ENCODE assay signal across 21 cellular contexts in the genomic region with DNA sequence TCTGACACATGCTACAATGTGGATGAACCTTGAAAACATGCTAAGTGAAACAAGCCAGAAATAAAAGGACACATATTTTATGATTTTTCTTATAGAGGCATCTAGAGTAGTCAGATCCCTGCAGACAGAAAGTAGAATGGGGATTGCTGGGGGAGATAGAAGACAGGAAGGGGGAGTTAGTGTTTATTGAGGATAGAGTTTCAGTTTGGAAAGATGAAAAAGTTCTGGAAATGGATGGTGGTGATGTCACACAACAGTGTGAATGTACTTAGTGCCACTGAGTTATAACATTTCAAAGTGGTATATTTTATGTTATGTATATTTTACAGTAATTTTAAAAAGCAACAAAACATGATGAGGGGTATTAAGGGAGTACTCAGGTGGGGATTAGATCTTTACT. TPM values are rescaled to one million over a fixed set of nuclear protein-coding genes. Genes with fewer than 3 reads are reported as not detected.
A peak's percentile ranks its signal among the peaks of the same experiment; 100 is the strongest.
DNase-seq lines count a peak whose midpoint lies in the region; ATAC-seq and TF ChIP-seq lines count a peak whose summit lies in the region.
"Had no signal": no experiment of that assay in that cellular context is flagged by ENCODE, and none has a peak within 500 bp of the region (broad histone marks: within the 10 kb centered on the region; RNA-seq: fewer than 3 reads in every experiment).

No MANE protein-coding gene starts in this region.

- H3K27ac ChIP-seq in HEK293 (ENCODE audit: extremely low read depth, low read depth, low read length): no peak overlapping the region
- H3K27ac ChIP-seq: 22Rv1, C4-2B had no signal

- H3K4me3 Mint-ChIP-seq in activated CD8-positive, alpha-beta T cell treated with anti-CD3 and anti-CD28 coated beads, Interleukin-2, amount 10 ng/mL, durations not matched to agents 7 days and 5 days: no peak overlapping the region
- H3K4me3 Mint-ChIP-seq in activated CD8-positive, alpha-beta T cell treated with anti-CD3 and anti-CD28 coated beads for 36 hours: no peak overlapping the region
- H3K4me3 Mint-ChIP-seq in stimulated activated memory B cell treated with anti-CD40 and anti-IgM and Interleukin-4, amounts not matched to agents 10 μg/mL and 1 μg/mL and 100 μg/mL, for 72 hours: no peak overlapping the region
- no peak overlapping the region for H3K4me3 Mint-ChIP-seq in activated T-cell treated with anti-CD3 and anti-CD28 coated beads, Interleukin-2, amount 50 U/mL, for 72 hours

- no peaks in the 10 kb centered on the region for H3K9me3 ChIP-seq in HEK293 (ENCODE audit: control insufficient read depth, insufficient read depth, low read depth, low read length)

- H3K36me3 Mint-ChIP-seq in activated CD8-positive, alpha-beta T cell treated with anti-CD3 and anti-CD28 coated beads, Interleukin-2, amount 10 ng/mL, durations not matched to agents 7 days and 5 days (ENCODE audit: low read depth): peaks cover 58% of the 10 kb centered on the region
- H3K36me3 Mint-ChIP-seq in activated CD8-positive, alpha-beta T cell treated with anti-CD3 and anti-CD28 coated beads for 36 hours (ENCODE audit: low read depth): peaks cover 44% of the 10 kb centered on the region
- H3K36me3 Mint-ChIP-seq in stimulated activated memory B cell treated with anti-CD40 and anti-IgM and Interleukin-4, amounts not matched to agents 10 μg/mL and 1 μg/mL and 100 μg/mL, for 72 hours: peaks cover 57% of the 10 kb centered on the region
- H3K36me3 Mint-ChIP-seq in activated T-cell treated with anti-CD3 and anti-CD28 coated beads, Interleukin-2, amount 50 U/mL, for 72 hours (ENCODE audit: insufficient read depth in 2 of 2): peaks cover 2 to 10% of the 10 kb centered on the region in 2 donors

- TF ChIP-seq CTCF in activated CD8-positive, alpha-beta T cell treated with anti-CD3 and anti-CD28 coated beads for 36 hours (IDR thresholded peaks at IDR 0.05): no peak
- no peak for TF ChIP-seq CTCF in HEK293 (tag by site-specific recombination; IDR thresholded peaks at IDR 0.05)

- POLR2A ChIA-PET in activated CD8-positive, alpha-beta T cell treated with anti-CD3 and anti-CD28 coated beads, Interleukin-2, amount 10 ng/mL, durations not matched to agents 7 days and 5 days (lab: Charles Lee): no interaction called here
- POLR2A ChIA-PET in activated CD8-positive, alpha-beta T cell treated with anti-CD3 and anti-CD28 coated beads for 36 hours (lab: Charles Lee): no interaction called here
- POLR2A ChIA-PET in HEK293 (lab: Yijun Ruan, JAX): no interaction called here

- CTCF ChIA-PET in activated CD8-positive, alpha-beta T cell treated with anti-CD3 and anti-CD28 coated beads, Interleukin-2, amount 10 ng/mL, durations not matched to agents 7 days and 5 days (lab: Charles Lee): no interaction called here
- CTCF ChIA-PET in activated CD8-positive, alpha-beta T cell treated with anti-CD3 and anti-CD28 coated beads for 36 hours (lab: Charles Lee): no interaction called here
- CTCF ChIA-PET in HEK293 (lab: Yijun Ruan, JAX): no interaction called here

- no peak overlapping the region for H3K4me3 ChIP-seq in HEK293 (ENCODE audit: low read depth, low read length)

- peaks cover 0 to 3% of the 10 kb centered on the region in 2 experiments; a peak in 2 of 3 replicates for H3K36me3 ChIP-seq in HEK293 (ENCODE audit: control insufficient read depth in 2 of 2, insufficient read depth in 1 of 2, low read length in 2 of 2)

- H3K27me3 Mint-ChIP-seq in activated CD8-positive, alpha-beta T cell treated with anti-CD3 and anti-CD28 coated beads, Interleukin-2, amount 10 ng/mL, durations not matched to agents 7 days and 5 days (ENCODE audit: low read depth): no peaks in the 10 kb centered on the region
- H3K27me3 Mint-ChIP-seq in activated CD8-positive, alpha-beta T cell treated with anti-CD3 and anti-CD28 coated beads for 36 hours: no peaks in the 10 kb centered on the region
- no peaks in the 10 kb centered on the region for H3K27me3 Mint-ChIP-seq in stimulated activated memory B cell treated with anti-CD40 and anti-IgM and Interleukin-4, amounts not matched to agents 10 μg/mL and 1 μg/mL and 100 μg/mL, for 72 hours
- H3K27me3 Mint-ChIP-seq in activated T-cell treated with anti-CD3 and anti-CD28 coated beads, Interleukin-2, amount 50 U/mL, for 72 hours (ENCODE audit: low read depth): no peaks in the 10 kb centered on the region

- H3K27ac Mint-ChIP-seq in activated CD8-positive, alpha-beta T cell treated with anti-CD3 and anti-CD28 coated beads, Interleukin-2, amount 10 ng/mL, durations not matched to agents 7 days and 5 days: peak overlapping the region; percentile 5
- H3K27ac Mint-ChIP-seq in activated CD8-positive, alpha-beta T cell treated with anti-CD3 and anti-CD28 coated beads for 36 hours: no peak overlapping the region
- peak overlapping the region; percentile 98 for H3K27ac Mint-ChIP-seq in stimulated activated memory B cell treated with anti-CD40 and anti-IgM and Interleukin-4, amounts not matched to agents 10 μg/mL and 1 μg/mL and 100 μg/mL, for 72 hours
- H3K27ac Mint-ChIP-seq in activated T-cell treated with anti-CD3 and anti-CD28 coated beads, Interleukin-2, amount 50 U/mL, for 72 hours: no peak overlapping the region

- H3K9me3 Mint-ChIP-seq in activated CD8-positive, alpha-beta T cell treated with anti-CD3 and anti-CD28 coated beads, Interleukin-2, amount 10 ng/mL, durations not matched to agents 7 days and 5 days (ENCODE audit: insufficient read depth): no peaks in the 10 kb centered on the region
- no peaks in the 10 kb centered on the region for H3K9me3 Mint-ChIP-seq in activated CD8-positive, alpha-beta T cell treated with anti-CD3 and anti-CD28 coated beads for 36 hours
- no peaks in the 10 kb centered on the region for H3K9me3 Mint-ChIP-seq in stimulated activated memory B cell treated with anti-CD40 and anti-IgM and Interleukin-4, amounts not matched to agents 10 μg/mL and 1 μg/mL and 100 μg/mL, for 72 hours
- no peaks in the 10 kb centered on the region for H3K9me3 Mint-ChIP-seq in activated T-cell treated with anti-CD3 and anti-CD28 coated beads, Interleukin-2, amount 50 U/mL, for 72 hours

- no peak for ATAC-seq in activated CD8-positive, alpha-beta T cell treated with anti-CD3 and anti-CD28 coated beads, Interleukin-2, amount 10 ng/mL, durations not matched to agents 7 days and 5 days
- ATAC-seq in activated CD8-positive, alpha-beta T cell treated with anti-CD3 and anti-CD28 coated beads for 36 hours: no peak
- ATAC-seq in stimulated activated memory B cell treated with anti-CD40 and anti-IgM and Interleukin-4, amounts not matched to agents 10 μg/mL and 1 μg/mL and 100 μg/mL, for 72 hours: no peak
- ATAC-seq in activated T-cell treated with anti-CD3 and anti-CD28 coated beads, Interleukin-2, amount 50 U/mL, for 72 hours (replicated peaks in 1 of 2): no peak
- no peak for ATAC-seq in left cardiac atrium
- ATAC-seq: Panc1 had no signal

- H3K4me1 ChIP-seq in HEK293 (ENCODE audit: control insufficient read depth, insufficient read depth, low read length): peaks cover 13% of the 10 kb centered on the region

- DNase-seq in activated CD8-positive, alpha-beta T cell treated with anti-CD3 and anti-CD28 coated beads, Interleukin-2, amount 10 ng/mL, durations not matched to agents 7 days and 5 days: no peak
- no peak for DNase-seq in activated CD8-positive, alpha-beta T cell treated with anti-CD3 and anti-CD28 coated beads for 36 hours
- DNase-seq in left kidney (ENCODE audit: low read depth, low spot score) (peak; percentile 54), SK-N-DZ (ENCODE audit: low spot score) (no peak), left cardiac atrium (no peak)
- DNase-seq in activated T-cell treated with anti-CD3 and anti-CD28 coated beads, Interleukin-2, amount 50 U/mL, for 72 hours: no peak
- DNase-seq: AML-193, DMS79, Karpas-422, NCI-H1417, NCI-H1694 treated with DMSO at 0.1 percent for 48 hours, NCI-H2081 treated with DMSO at 0.1 percent for 48 hours, NCI-H2171 treated with DMSO at 0.1 percent for 48 hours, NCI-H524 treated with DMSO at 0.1 percent for 48 hours, NCI-H82, SIG-M5 had no signal

- intact Hi-C loops in activated CD8-positive, alpha-beta T cell treated with anti-CD3 and anti-CD28 coated beads for 36 hours (cut with micrococcal nuclease): no loop called here
- intact Hi-C loops in left cardiac atrium (cut with DNase I): loop anchor here in 1 of 2 donors (10.0 kb wide), 1 partner anchor 143 kb away; no protein-coding TSS in a partner anchor

- H3K4me1 Mint-ChIP-seq in activated CD8-positive, alpha-beta T cell treated with anti-CD3 and anti-CD28 coated beads, Interleukin-2, amount 10 ng/mL, durations not matched to agents 7 days and 5 days (ENCODE audit: low read depth): peaks cover 37% of the 10 kb centered on the region
- H3K4me1 Mint-ChIP-seq in activated CD8-positive, alpha-beta T cell treated with anti-CD3 and anti-CD28 coated beads for 36 hours (ENCODE audit: low read depth): peaks cover 34% of the 10 kb centered on the region
- H3K4me1 Mint-ChIP-seq in stimulated activated memory B cell treated with anti-CD40 and anti-IgM and Interleukin-4, amounts not matched to agents 10 μg/mL and 1 μg/mL and 100 μg/mL, for 72 hours: peaks cover 79% of the 10 kb centered on the region
- peaks cover 48% of the 10 kb centered on the region for H3K4me1 Mint-ChIP-seq in activated T-cell treated with anti-CD3 and anti-CD28 coated beads, Interleukin-2, amount 50 U/mL, for 72 hours (ENCODE audit: low read depth)

TF ChIP-seq in HEK293, 187 proteins besides CTCF, POLR2A, EP300 and RAD21 (continues in another document):
- no peak for TF ChIP-seq ZNF530 (tag by site-specific recombination; IDR thresholded peaks at IDR 0.05; ENCODE audit: low read depth)

RNA-seq across cellular contexts. Expression of a gene that starts 4.7 kb away (rescaled TPM):
- 10 to 100 TPM; 53.8 to 57.3 TPM for total RNA-seq in activated CD8-positive, alpha-beta T cell treated with anti-CD3 and anti-CD28 coated beads, Interleukin-2, amount 10 ng/mL, durations not matched to agents 7 days and 5 days
- 10 to 100 TPM; 93.9 to 98.2 TPM for total RNA-seq in activated CD8-positive, alpha-beta T cell treated with anti-CD3 and anti-CD28 coated beads for 36 hours
- polyA plus RNA-seq in SK-N-DZ (2014; cell fraction: cytosol; rRNA removed): 12.7 and 22.0 TPM in 2 replicates
- polyA plus RNA-seq in SK-N-DZ (2014; cell fraction: nucleus; rRNA removed): 34.3 and 39.4 TPM in 2 replicates
- total RNA-seq in activated T-cell treated with anti-CD3 and anti-CD28 coated beads, Interleukin-2, amount 50 U/mL, for 72 hours: 100 to 1,000 TPM in 1 of 2 donors, 10 to 100 TPM in 1; 95.2 to 147 TPM
- total RNA-seq in left cardiac atrium: 10 to 100 TPM; 36.8 to 43.8 TPM

RNA-seq across cellular contexts. Expression of a gene that starts 30.8 kb away (rescaled TPM):
- total RNA-seq in activated CD8-positive, alpha-beta T cell treated with anti-CD3 and anti-CD28 coated beads, Interleukin-2, amount 10 ng/mL, durations not matched to agents 7 days and 5 days: 1 to 10 TPM; 7.4 to 8.7 TPM
- 1 to 10 TPM; 6.4 to 6.6 TPM for total RNA-seq in activated CD8-positive, alpha-beta T cell treated with anti-CD3 and anti-CD28 coated beads for 36 hours
- 25.8 and 27.2 TPM in 2 replicates for polyA plus RNA-seq in SK-N-DZ (2014; cell fraction: cytosol; rRNA removed)
- polyA plus RNA-seq in SK-N-DZ (2014; cell fraction: nucleus; rRNA removed): 12.5 and 13.7 TPM in 2 replicates
- total RNA-seq in activated T-cell treated with anti-CD3 and anti-CD28 coated beads, Interleukin-2, amount 50 U/mL, for 72 hours: 1 to 10 TPM; 5.0 to 7.2 TPM
- total RNA-seq in left cardiac atrium: 10 to 100 TPM; 12.0 to 13.0 TPM

Comparison
In these comparisons a context has a peak if more than half of its experiments do, and no peak if none do; other contexts are left out.
1. H3K27ac Mint-ChIP-seq: peak in activated CD8-positive, alpha-beta T cell treated with anti-CD3 and anti-CD28 coated beads, Interleukin-2, amount 10 ng/mL, durations not matched to agents 7 days and 5 days (single experiment) and stimulated activated memory B cell treated with anti-CD40 and anti-IgM and Interleukin-4, amounts not matched to agents 10 μg/mL and 1 μg/mL and 100 μg/mL, for 72 hours (single experiment); none in activated CD8-positive, alpha-beta T cell treated with anti-CD3 and anti-CD28 coated beads for 36 hours (single experiment) and activated T-cell treated with anti-CD3 and anti-CD28 coated beads, Interleukin-2, amount 50 U/mL, for 72 hours (single experiment).